17 cellular contexts compared by ENCODE assay signal in genomic region chr3:144875251-144875650, GRCh38.
"Had no signal": no experiment of that assay in that cellular context is flagged by ENCODE, and none has a peak within 500 bp of the region (broad histone marks: within the 10 kb centered on the region; RNA-seq: fewer than 3 reads in every experiment).

No MANE protein-coding gene starts in this region.

- ATAC-seq: esophagus mucosa; gastroesophageal sphincter; left lobe of liver; naive thymus-derived CD4-positive, alpha-beta T cell had no signal

- H3K4me3 ChIP-seq: dorsolateral prefrontal cortex, gastroesophageal sphincter, sigmoid colon had no signal

- H3K27ac ChIP-seq: dorsolateral prefrontal cortex, gastroesophageal sphincter, sigmoid colon had no signal

- H3K36me3 ChIP-seq: gastroesophageal sphincter, sigmoid colon had no signal

- H3K36me3 Mint-ChIP-seq: naive thymus-derived CD4-positive, alpha-beta T cell had no signal

- H3K4me3 Mint-ChIP-seq: naive thymus-derived CD4-positive, alpha-beta T cell; neural crest cell had no signal

- H3K4me1 Mint-ChIP-seq: naive thymus-derived CD4-positive, alpha-beta T cell; neural crest cell had no signal

- H3K27me3 Mint-ChIP-seq: naive thymus-derived CD4-positive, alpha-beta T cell had no signal

- H3K27ac Mint-ChIP-seq: naive thymus-derived CD4-positive, alpha-beta T cell had no signal

- H3K4me1 ChIP-seq: gastroesophageal sphincter, sigmoid colon had no signal

- DNase-seq: cortex of kidney; dorsolateral prefrontal cortex; effector CD8-positive, alpha-beta T cell; glutamatergic neuron; islet precursor cell; mammary epithelial cell; naive thymus-derived CD4-positive, alpha-beta T cell; posterior cingulate gyrus; sigmoid colon; small intestine; stimulated activated CD4-positive, alpha-beta T cell treated with anti-CD3 and anti-CD28 coated beads, Interleukin-2, amount 100 ng/mL, for 48 hours; stimulated activated naive CD4-positive, alpha-beta T cell treated with Interleukin-2 at 50 U/mL for 16 hours; trophoblast cell had no signal

- H3K9me3 ChIP-seq: gastroesophageal sphincter, sigmoid colon had no signal

- H3K27me3 ChIP-seq: dorsolateral prefrontal cortex, gastroesophageal sphincter, sigmoid colon had no signal
